14 cellular contexts compared by ENCODE assay signal in the genomic region with DNA sequence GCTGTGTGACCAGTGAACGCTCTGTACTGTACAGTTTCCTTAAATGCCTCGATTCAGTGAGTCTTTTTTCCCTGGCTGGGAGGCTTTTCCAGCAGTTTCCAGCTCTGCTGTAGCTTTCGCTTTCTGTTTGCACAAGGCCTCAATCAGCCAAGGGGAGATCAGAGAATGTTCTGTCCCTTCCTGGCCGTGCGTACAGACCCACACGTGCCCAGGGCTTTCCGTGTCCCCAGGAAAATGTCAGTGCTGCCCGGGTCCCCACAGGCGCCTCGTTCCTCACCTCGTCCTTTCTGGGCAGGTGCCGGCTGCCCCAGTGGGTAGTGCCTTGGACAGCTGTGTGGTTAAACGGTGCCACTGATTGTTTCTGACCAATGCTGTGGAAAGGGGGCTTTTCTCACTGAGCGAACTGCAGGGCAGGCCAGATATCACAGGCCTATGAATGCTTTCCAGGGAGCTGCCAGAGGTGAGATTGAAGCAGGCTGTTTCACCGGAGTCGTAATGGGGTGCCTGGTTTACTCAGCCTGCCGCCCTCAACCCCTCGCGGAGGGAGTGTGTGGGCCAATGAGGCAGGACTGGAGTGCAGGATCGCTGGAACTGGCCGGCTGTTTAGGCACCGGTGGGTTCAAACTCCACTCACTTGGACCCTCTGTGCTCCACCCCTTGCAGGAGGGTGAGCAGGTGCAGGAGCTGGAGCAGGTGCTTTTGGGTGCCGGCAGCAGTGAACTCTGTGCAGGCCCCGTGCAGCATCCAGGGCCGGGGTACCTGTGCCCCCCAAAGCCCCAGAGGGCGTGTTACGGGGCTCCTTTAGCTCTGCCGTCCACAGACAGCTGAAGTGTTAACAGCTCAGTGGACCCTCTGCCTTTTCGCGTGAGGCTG. TPM values are rescaled to one million over a fixed set of nuclear protein-coding genes. Genes with fewer than 3 reads are reported as not detected.
A peak's percentile ranks its signal among the peaks of the same experiment; 100 is the strongest.
DNase-seq lines count a peak whose midpoint lies in the region; ATAC-seq and TF ChIP-seq lines count a peak whose summit lies in the region.
"Had no signal": no experiment of that assay in that cellular context is flagged by ENCODE, and none has a peak within 500 bp of the region (broad histone marks: within the 10 kb centered on the region; RNA-seq: fewer than 3 reads in every experiment).

No MANE protein-coding gene starts in this region.

- H3K27ac Mint-ChIP-seq in activated CD4-positive, alpha-beta T cell treated with anti-CD3 and anti-CD28 coated beads, Interleukin-2, amount 10 ng/mL, durations not matched to agents 24 days and 14 days = peak overlapping the region; percentile 47
- no peak overlapping the region for H3K27ac Mint-ChIP-seq in WTC11
- H3K27ac Mint-ChIP-seq in stimulated activated naive B cell treated with anti-CD40 and anti-IgM and Interleukin-4, amounts not matched to agents 10 μg/mL and 1 μg/mL and 100 μg/mL, for 72 hours = peak overlapping the region; percentile 14
- H3K27ac Mint-ChIP-seq: memory B cell had no signal

- TF ChIP-seq CTCF in WTC11 (IDR thresholded peaks at IDR 0.05) = no peak

- POLR2A ChIA-PET in WTC11 (lab: Charles Lee) = no interaction called here

- H3K4me3 Mint-ChIP-seq in activated CD4-positive, alpha-beta T cell treated with anti-CD3 and anti-CD28 coated beads, Interleukin-2, amount 10 ng/mL, durations not matched to agents 24 days and 14 days = no peak overlapping the region
- no peak overlapping the region for H3K4me3 Mint-ChIP-seq in WTC11
- H3K4me3 Mint-ChIP-seq in stimulated activated naive B cell treated with anti-CD40 and anti-IgM and Interleukin-4, amounts not matched to agents 10 μg/mL and 1 μg/mL and 100 μg/mL, for 72 hours = no peak overlapping the region
- H3K4me3 Mint-ChIP-seq: memory B cell had no signal

- H3K36me3 Mint-ChIP-seq in activated CD4-positive, alpha-beta T cell treated with anti-CD3 and anti-CD28 coated beads, Interleukin-2, amount 10 ng/mL, durations not matched to agents 24 days and 14 days (ENCODE audit: low read depth) = peaks cover 4% of the 10 kb centered on the region
- peaks cover 2% of the 10 kb centered on the region for H3K36me3 Mint-ChIP-seq in WTC11
- peaks cover 34 to 44% of the 10 kb centered on the region in 2 donors for H3K36me3 Mint-ChIP-seq in stimulated activated naive B cell treated with anti-CD40 and anti-IgM and Interleukin-4, amounts not matched to agents 10 μg/mL and 1 μg/mL and 100 μg/mL, for 72 hours

- ATAC-seq in WTC11 (no peak), GM18909 (IDR thresholded peaks at IDR 0.05; ENCODE audit: poor library complexity, unreplicated experiment) (no peak)
- ATAC-seq in stimulated activated naive B cell treated with anti-CD40 and anti-IgM and Interleukin-4, amounts not matched to agents 10 μg/mL and 1 μg/mL and 100 μg/mL, for 72 hours (replicated peaks) = no peak

- intact Hi-C loops in activated CD4-positive, alpha-beta T cell treated with anti-CD3 and anti-CD28 coated beads, Interleukin-2, amount 10 ng/mL, durations not matched to agents 24 days and 14 days (cut with micrococcal nuclease) = no loop called here

- CTCF ChIA-PET in WTC11 (lab: Charles Lee) = interaction anchor here (0.6 kb wide), 1 partner anchor 21 kb away, joined by 3 read pairs; no protein-coding TSS in a partner anchor

- H3K9me3 Mint-ChIP-seq in activated CD4-positive, alpha-beta T cell treated with anti-CD3 and anti-CD28 coated beads, Interleukin-2, amount 10 ng/mL, durations not matched to agents 24 days and 14 days = no peaks in the 10 kb centered on the region
- H3K9me3 Mint-ChIP-seq in WTC11 = peaks cover 6% of the 10 kb centered on the region; the same call in 1 of the 2 replicates
- peaks cover 0 to 2% of the 10 kb centered on the region in 2 donors for H3K9me3 Mint-ChIP-seq in stimulated activated naive B cell treated with anti-CD40 and anti-IgM and Interleukin-4, amounts not matched to agents 10 μg/mL and 1 μg/mL and 100 μg/mL, for 72 hours

- H3K27me3 Mint-ChIP-seq in activated CD4-positive, alpha-beta T cell treated with anti-CD3 and anti-CD28 coated beads, Interleukin-2, amount 10 ng/mL, durations not matched to agents 24 days and 14 days = peaks cover 12% of the 10 kb centered on the region
- H3K27me3 Mint-ChIP-seq in WTC11 (ENCODE audit: low read depth) = peaks cover 20% of the 10 kb centered on the region
- H3K27me3 Mint-ChIP-seq in stimulated activated naive B cell treated with anti-CD40 and anti-IgM and Interleukin-4, amounts not matched to agents 10 μg/mL and 1 μg/mL and 100 μg/mL, for 72 hours = peaks cover 18 to 25% of the 10 kb centered on the region in 2 donors

- peaks cover 14% of the 10 kb centered on the region for H3K4me1 Mint-ChIP-seq in activated CD4-positive, alpha-beta T cell treated with anti-CD3 and anti-CD28 coated beads, Interleukin-2, amount 10 ng/mL, durations not matched to agents 24 days and 14 days
- peaks cover 7% of the 10 kb centered on the region for H3K4me1 Mint-ChIP-seq in WTC11
- H3K4me1 Mint-ChIP-seq in stimulated activated naive B cell treated with anti-CD40 and anti-IgM and Interleukin-4, amounts not matched to agents 10 μg/mL and 1 μg/mL and 100 μg/mL, for 72 hours = peaks cover 14 to 15% of the 10 kb centered on the region in 2 donors

- DNase-seq in activated CD4-positive, alpha-beta T cell treated with anti-CD3 and anti-CD28 coated beads, Interleukin-2, amount 10 ng/mL, durations not matched to agents 24 days and 14 days = no peak
- no peak for DNase-seq in activated CD4-positive, alpha-beta T cell treated with anti-CD3 and anti-CD28 coated beads, Interleukin-2, amount 50 U/mL, for 48 hours
- no peak for DNase-seq in WTC11 (ENCODE audit: low spot score)
- DNase-seq in kidney tubule cell (ENCODE audit: low spot score) = peak; percentile 35
- DNase-seq in stimulated activated naive B cell treated with anti-CD40 and anti-IgM and Interleukin-4, amounts not matched to agents 10 μg/mL and 1 μg/mL and 100 μg/mL, for 72 hours = no peak
- no peak for DNase-seq in DMS114 treated with DMSO at 0.1 percent for 48 hours (lab: John Stamatoyannopoulos, UW; ENCODE audit: unreplicated experiment)
- DNase-seq in HUDEP-2 (lab: John Stamatoyannopoulos, UW; ENCODE audit: unreplicated experiment in 76 of 76) = no peak
- DNase-seq: activated CD4-positive, alpha-beta T cell treated with anti-CD3 and anti-CD28 coated beads for 4 hours; activated naive CD4-positive, alpha-beta T cell treated with Interleukin-2 at 50 U/mL for 16 hours; heart left ventricle; NCI-H1436; NCI-H526 had no signal

TF ChIP-seq in WTC11, 78 proteins besides CTCF, POLR2A, EP300 and RAD21:
- TF ChIP-seq CREB1 (CRISPR knock-in tag; IDR thresholded peaks at IDR 0.05) (no peak), GABPB1 (CRISPR knock-in tag; IDR thresholded peaks at IDR 0.05) (0 out of 2 replicates have a peak, but pooled peaks have one; percentile 9)

RNA-seq across cellular contexts. Expression of a gene that starts 44.4 kb away (rescaled TPM):
- 6.0 and 9.8 TPM in 2 replicates for total RNA-seq in activated CD4-positive, alpha-beta T cell treated with anti-CD3 and anti-CD28 coated beads, Interleukin-2, amount 10 ng/mL, durations not matched to agents 24 days and 14 days
- 15.5 to 31.2 TPM (median 15.6 TPM) in 3 replicates for total RNA-seq in WTC11 (2021)
